Comparison of ENCODE assay signal across 10 cellular contexts in the genomic region with DNA sequence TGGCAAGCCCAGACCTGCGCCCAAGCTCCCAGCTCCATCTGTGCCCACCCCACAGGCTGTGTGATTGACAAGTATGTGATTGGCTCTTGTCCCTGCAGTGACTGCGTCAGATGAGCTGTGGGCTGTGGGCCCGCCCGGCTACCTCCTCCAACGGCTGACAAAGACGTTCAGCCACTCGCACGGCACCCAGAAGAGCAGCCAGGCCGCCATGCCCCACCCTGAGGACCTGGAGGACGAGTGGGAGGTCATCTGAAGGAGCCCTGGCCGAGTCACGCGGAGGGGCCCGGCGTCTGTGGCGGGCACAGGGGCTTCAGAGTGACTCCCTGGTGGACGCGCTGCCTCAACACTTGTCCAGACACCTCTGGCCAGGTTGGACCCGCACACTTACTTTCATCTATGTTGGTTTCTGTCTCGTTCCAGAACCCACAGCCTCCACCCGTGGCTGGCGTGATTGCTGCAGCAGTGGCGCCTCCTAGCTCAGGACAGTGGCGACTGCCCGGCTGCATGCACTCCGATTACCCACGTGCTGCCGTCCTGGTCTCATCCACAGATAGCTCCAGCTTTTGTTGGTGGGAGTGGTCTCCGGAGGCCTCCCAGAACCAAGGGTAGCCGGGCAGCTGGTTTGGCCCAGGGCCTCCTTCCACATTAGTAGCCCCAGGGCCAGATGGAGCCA. TPM values are rescaled to one million over a fixed set of nuclear protein-coding genes. Genes with fewer than 3 reads are reported as not detected.
DNase-seq lines count a peak whose midpoint lies in the region; TF ChIP-seq lines count a peak whose summit lies in the region.
"Had no signal": no experiment of that assay in that cellular context is flagged by ENCODE, and none has a peak within 500 bp of the region (broad histone marks: within the 10 kb centered on the region; RNA-seq: fewer than 3 reads in every experiment).

No MANE protein-coding gene starts in this region.

- no peaks in the 10 kb centered on the region for H3K4me1 Mint-ChIP-seq in progenitor cell of endocrine pancreas (ENCODE audit: low read depth)

- H3K27me3 ChIP-seq in OCI-LY1 (ENCODE audit: insufficient read depth, low read length) (no peaks in the 10 kb centered on the region), dorsolateral prefrontal cortex (no peaks in the 10 kb centered on the region)

- no peak overlapping the region for H3K4me3 Mint-ChIP-seq in progenitor cell of endocrine pancreas (ENCODE audit: low read depth)

- no peaks in the 10 kb centered on the region for H4K20me1 ChIP-seq in OCI-LY1 (ENCODE audit: insufficient read depth, low read length)

- no peaks in the 10 kb centered on the region for H3K9me3 ChIP-seq in OCI-LY1 (ENCODE audit: low read length)

- H2AFZ ChIP-seq in OCI-LY1 (ENCODE audit: low read length): no peak overlapping the region

- no peaks in the 10 kb centered on the region for H3K9me2 ChIP-seq in OCI-LY1 (ENCODE audit: low read depth, low read length)

- DNase-seq in DMS 273 (lab: John Stamatoyannopoulos, UW; ENCODE audit: unreplicated experiment) (peak; percentile 29), DMS 273 treated with DMSO at 0.1 percent for 48 hours (lab: John Stamatoyannopoulos, UW) (no peak), dorsolateral prefrontal cortex (peak in 3 of 10 donors; percentile 50 to 74 (median 55)), progenitor cell of endocrine pancreas (ENCODE audit: low spot score, unreplicated experiment) (no peak), NCI-H1417 treated with DMSO at 0.1 percent for 48 hours (lab: John Stamatoyannopoulos, UW) (no peak), HT-29 (ENCODE audit: low spot score) (no peak), GM03348 (ENCODE audit: low spot score) (no peak)
- DNase-seq: 8988T, NCI-H1105 had no signal

- H3K27ac Mint-ChIP-seq in progenitor cell of endocrine pancreas: no peak overlapping the region

- H3K9me3 Mint-ChIP-seq in progenitor cell of endocrine pancreas (ENCODE audit: low read depth): no peaks in the 10 kb centered on the region

- H3K36me3 Mint-ChIP-seq in progenitor cell of endocrine pancreas (ENCODE audit: insufficient read depth): peaks cover 3% of the 10 kb centered on the region

- H3K4me1 ChIP-seq in OCI-LY1 (ENCODE audit: insufficient read depth, low read length, severe bottlenecking): no peaks in the 10 kb centered on the region

- H3K4me3 ChIP-seq in OCI-LY1 (ENCODE audit: low read depth, low read length, poor library complexity, severe bottlenecking) (no peak overlapping the region), dorsolateral prefrontal cortex (peak overlapping the region in 5 of 59 donors; percentile 2 to 22 (median 9))

- intact Hi-C loops in dorsolateral prefrontal cortex (cut with DNase I): loop anchor here in 1 of 2 donors (5.0 kb wide), 1 partner anchor 46 kb away; no protein-coding TSS in a partner anchor

- H3K4me2 ChIP-seq in OCI-LY1 (ENCODE audit: low read length): no peak overlapping the region

- no peak overlapping the region for H3K9ac ChIP-seq in OCI-LY1 (ENCODE audit: low read length)

- peak; percentile 35 for TF ChIP-seq CTCF in OCI-LY1 (IDR thresholded peaks at IDR 0.05; ENCODE audit: low read length)
- peak in 40 of 56 donors; percentile 9 to 69 (median 30) for TF ChIP-seq CTCF in dorsolateral prefrontal cortex (IDR thresholded peaks at IDR 0.05 in 54 of 56, conservative IDR thresholded peaks at IDR 0.05 in 2 of 56; ENCODE audit: low read depth in 1 of 56, partially characterized antibody in 56 of 56)
- TF ChIP-seq CTCF in progenitor cell of endocrine pancreas (IDR thresholded peaks at IDR 0.05; ENCODE audit: unreplicated experiment): peak; percentile 24

- H3K27ac ChIP-seq in OCI-LY1 (ENCODE audit: low read depth, low read length, poor library complexity, severe bottlenecking) (no peak overlapping the region), dorsolateral prefrontal cortex (peak overlapping the region in 40 of 59 donors; percentile 1 to 87 (median 56))

- H3F3A ChIP-seq in OCI-LY1 (ENCODE audit: insufficient read depth, low read length): no peaks in the 10 kb centered on the region

- H3K79me2 ChIP-seq in OCI-LY1 (ENCODE audit: insufficient read depth, low read length): no peaks in the 10 kb centered on the region

- no peaks in the 10 kb centered on the region for H3K27me3 Mint-ChIP-seq in progenitor cell of endocrine pancreas

- H3K36me3 ChIP-seq in OCI-LY1 (ENCODE audit: insufficient read depth, low read length): no peaks in the 10 kb centered on the region

RNA-seq across cellular contexts. Expression of gene ANKRD9, which starts 11.4 kb away (rescaled TPM):
- 100 to 1,000 TPM in 1 of 120 experiments, 10 to 100 TPM in 119; 20.1 to 115 (median 36.3) TPM for total RNA-seq in dorsolateral prefrontal cortex
- 24.5 and 26.5 TPM in 2 replicates for total RNA-seq in progenitor cell of endocrine pancreas
- total RNA-seq in HT-29 (2014; rRNA removed; shearing (Covaris generic)): 40.8 and 44.0 TPM in 2 replicates
